Comparison of ENCODE assay signal across 25 cellular contexts in genomic region chr12:101694297-101694848, GRCh38. TPM values are rescaled to one million over a fixed set of nuclear protein-coding genes. Genes with fewer than 3 reads are reported as not detected.
"Had no signal": no experiment of that assay in that cellular context is flagged by ENCODE, and none has a peak within 500 bp of the region (broad histone marks: within the 10 kb centered on the region; RNA-seq: fewer than 3 reads in every experiment).

No MANE protein-coding gene starts in this region.

- H3K9me3 ChIP-seq: esophagus muscularis mucosa, lower lobe of right lung, prostate gland, spleen, testis, tibial artery had no signal

- H3K27me3 ChIP-seq: esophagus muscularis mucosa, spleen, testis, tibial artery had no signal

- DNase-seq: dermis blood vessel endothelial cell; effector memory CD4-positive, alpha-beta T cell; foreskin melanocyte; immature natural killer cell; islet precursor cell; left ventricle myocardium superior; lower lobe of right lung; naive thymus-derived CD8-positive, alpha-beta T cell; nephron progenitor cell; nucleus accumbens; right cardiac atrium; spleen; stimulated activated CD4-positive, alpha-beta T cell treated with anti-CD3 and anti-CD28 coated beads, Interleukin-4, amount 100 ng/mL, for 4 hours; stimulated activated naive CD8-positive, alpha-beta T cell treated with anti-CD3 and anti-CD28 coated beads, Interleukin-15, Interleukin-2, amounts not matched to agents 100 U/mL and 50 U/mL, for 24 hours; substantia nigra; testis; tibial artery had no signal

- H3K4me3 ChIP-seq: coronary artery, esophagus muscularis mucosa, lower lobe of right lung, prostate gland, skin epidermis, spleen, testis, tibial artery had no signal

- H3K4me1 ChIP-seq: prostate gland had no signal

- ATAC-seq: left ventricle myocardium superior; lower lobe of right lung; naive thymus-derived CD8-positive, alpha-beta T cell; right cardiac atrium; stimulated activated memory B cell treated with anti-CD40 and anti-IgM and Interleukin-4, amounts not matched to agents 10 μg/mL and 1 μg/mL and 100 μg/mL, for 72 hours; stimulated activated naive CD8-positive, alpha-beta T cell treated with anti-CD3 and anti-CD28 coated beads, Interleukin-15, Interleukin-2, amounts not matched to agents 100 U/mL and 50 U/mL, for 24 hours had no signal

- H3K27ac ChIP-seq: coronary artery, lower lobe of right lung, prostate gland, spleen, testis, tibial artery had no signal

- H3K36me3 ChIP-seq: esophagus muscularis mucosa, lower lobe of right lung, prostate gland, spleen, tibial artery had no signal

- FAIRE-seq: endothelial cell of umbilical vein had no signal

RNA-seq across cellular contexts. Expression of gene SYCP3, which starts 44.9 kb away (rescaled TPM):
- total RNA-seq: dermis blood vessel endothelial cell, esophagus muscularis mucosa, left ventricle myocardium superior, mesenteric fat pad, osteocyte had no signal
- polyA plus RNA-seq: endothelial cell of umbilical vein had no signal
